ENCODE assay signal across 1 cellular context in genomic region chr4:8506006-8506372, GRCh38.
TF ChIP-seq lines count a peak whose summit lies in the region.

No MANE protein-coding gene starts in this region.

TF ChIP-seq in H1, 55 proteins besides CTCF, POLR2A, EP300 and RAD21 (continued from another document):
- TF ChIP-seq RNF2 (IDR thresholded peaks at IDR 0.05; ENCODE audit: borderline replicate concordance, low read depth, low read length, missing control alignments, poor library complexity, severe bottlenecking) (no peak), CBX5 (IDR thresholded peaks at IDR 0.05; ENCODE audit: low read depth, low read length) (no peak)
